In genomic region chr6:28333599-28334018, GRCh38 we compare ENCODE assay signal across 1 cellular context.
TF ChIP-seq lines count a peak whose summit lies in the region.

No MANE protein-coding gene starts in this region.

TF ChIP-seq in GM23338, 12 proteins besides CTCF, POLR2A, EP300 and RAD21 (continued from another document):
- no peak for TF ChIP-seq EZH2phosphoT487 (IDR thresholded peaks at IDR 0.05; ENCODE audit: unreplicated experiment)
- TF ChIP-seq NANOG (IDR thresholded peaks at IDR 0.05; ENCODE audit: borderline replicate concordance) = no peak
- no peak for TF ChIP-seq ZNF331 (CRISPR knock-in tag; IDR thresholded peaks at IDR 0.05; ENCODE audit: low read depth)
- TF ChIP-seq POLR2AphosphoS5 (IDR thresholded peaks at IDR 0.05; ENCODE audit: low read depth) = no peak
- TF ChIP-seq CREB1 (CRISPR knock-in tag; IDR thresholded peaks at IDR 0.05; ENCODE audit: low read depth) = no peak
- TF ChIP-seq ZNF114 (CRISPR knock-in tag; IDR thresholded peaks at IDR 0.05) = no peak
- TF ChIP-seq, protein P1, sequence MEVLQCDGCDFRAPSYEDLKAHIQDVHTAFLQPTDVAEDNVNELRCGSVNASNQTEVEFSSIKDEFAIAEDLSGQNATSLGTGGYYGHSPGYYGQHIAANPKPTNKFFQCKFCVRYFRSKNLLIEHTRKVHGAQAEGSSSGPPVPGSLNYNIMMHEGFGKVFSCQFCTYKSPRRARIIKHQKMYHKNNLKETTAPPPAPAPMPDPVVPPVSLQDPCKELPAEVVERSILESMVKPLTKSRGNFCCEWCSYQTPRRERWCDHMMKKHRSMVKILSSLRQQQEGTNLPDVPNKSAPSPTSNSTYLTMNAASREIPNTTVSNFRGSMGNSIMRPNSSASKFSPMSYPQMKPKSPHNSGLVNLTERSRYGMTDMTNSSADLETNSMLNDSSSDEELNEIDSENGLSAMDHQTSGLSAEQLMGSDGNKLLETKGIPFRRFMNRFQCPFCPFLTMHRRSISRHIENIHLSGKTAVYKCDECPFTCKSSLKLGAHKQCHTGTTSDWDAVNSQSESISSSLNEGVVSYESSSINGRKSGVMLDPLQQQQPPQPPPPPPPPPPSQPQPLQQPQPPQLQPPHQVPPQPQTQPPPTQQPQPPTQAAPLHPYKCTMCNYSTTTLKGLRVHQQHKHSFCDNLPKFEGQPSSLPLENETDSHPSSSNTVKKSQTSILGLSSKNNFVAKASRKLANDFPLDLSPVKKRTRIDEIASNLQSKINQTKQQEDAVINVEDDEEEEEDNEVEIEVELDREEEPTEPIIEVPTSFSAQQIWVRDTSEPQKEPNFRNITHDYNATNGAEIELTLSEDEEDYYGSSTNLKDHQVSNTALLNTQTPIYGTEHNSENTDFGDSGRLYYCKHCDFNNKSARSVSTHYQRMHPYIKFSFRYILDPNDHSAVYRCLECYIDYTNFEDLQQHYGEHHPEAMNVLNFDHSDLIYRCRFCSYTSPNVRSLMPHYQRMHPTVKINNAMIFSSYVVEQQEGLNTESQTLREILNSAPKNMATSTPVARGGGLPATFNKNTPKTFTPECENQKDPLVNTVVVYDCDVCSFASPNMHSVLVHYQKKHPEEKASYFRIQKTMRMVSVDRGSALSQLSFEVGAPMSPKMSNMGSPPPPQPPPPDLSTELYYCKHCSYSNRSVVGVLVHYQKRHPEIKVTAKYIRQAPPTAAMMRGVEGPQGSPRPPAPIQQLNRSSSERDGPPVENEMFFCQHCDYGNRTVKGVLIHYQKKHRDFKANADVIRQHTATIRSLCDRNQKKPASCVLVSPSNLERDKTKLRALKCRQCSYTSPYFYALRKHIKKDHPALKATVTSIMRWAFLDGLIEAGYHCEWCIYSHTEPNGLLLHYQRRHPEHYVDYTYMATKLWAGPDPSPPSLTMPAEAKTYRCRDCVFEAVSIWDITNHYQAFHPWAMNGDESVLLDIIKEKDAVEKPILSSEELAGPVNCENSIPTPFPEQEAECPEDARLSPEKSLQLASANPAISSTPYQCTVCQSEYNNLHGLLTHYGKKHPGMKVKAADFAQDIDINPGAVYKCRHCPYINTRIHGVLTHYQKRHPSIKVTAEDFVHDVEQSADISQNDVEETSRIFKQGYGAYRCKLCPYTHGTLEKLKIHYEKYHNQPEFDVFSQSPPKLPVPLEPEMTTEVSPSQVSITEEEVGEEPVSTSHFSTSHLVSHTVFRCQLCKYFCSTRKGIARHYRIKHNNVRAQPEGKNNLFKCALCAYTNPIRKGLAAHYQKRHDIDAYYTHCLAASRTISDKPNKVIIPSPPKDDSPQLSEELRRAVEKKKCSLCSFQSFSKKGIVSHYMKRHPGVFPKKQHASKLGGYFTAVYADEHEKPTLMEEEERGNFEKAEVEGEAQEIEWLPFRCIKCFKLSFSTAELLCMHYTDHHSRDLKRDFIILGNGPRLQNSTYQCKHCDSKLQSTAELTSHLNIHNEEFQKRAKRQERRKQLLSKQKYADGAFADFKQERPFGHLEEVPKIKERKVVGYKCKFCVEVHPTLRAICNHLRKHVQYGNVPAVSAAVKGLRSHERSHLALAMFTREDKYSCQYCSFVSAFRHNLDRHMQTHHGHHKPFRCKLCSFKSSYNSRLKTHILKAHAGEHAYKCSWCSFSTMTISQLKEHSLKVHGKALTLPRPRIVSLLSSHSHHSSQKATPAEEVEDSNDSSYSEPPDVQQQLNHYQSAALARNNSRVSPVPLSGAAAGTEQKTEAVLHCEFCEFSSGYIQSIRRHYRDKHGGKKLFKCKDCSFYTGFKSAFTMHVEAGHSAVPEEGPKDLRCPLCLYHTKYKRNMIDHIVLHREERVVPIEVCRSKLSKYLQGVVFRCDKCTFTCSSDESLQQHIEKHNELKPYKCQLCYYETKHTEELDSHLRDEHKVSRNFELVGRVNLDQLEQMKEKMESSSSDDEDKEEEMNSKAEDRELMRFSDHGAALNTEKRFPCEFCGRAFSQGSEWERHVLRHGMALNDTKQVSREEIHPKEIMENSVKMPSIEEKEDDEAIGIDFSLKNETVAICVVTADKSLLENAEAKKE (CRISPR knock-in tag; IDR thresholded peaks at IDR 0.05) = no peak
- no peak for TF ChIP-seq EZH2 (IDR thresholded peaks at IDR 0.05; ENCODE audit: low read depth, unreplicated experiment)
- TF ChIP-seq REST (IDR thresholded peaks at IDR 0.05; ENCODE audit: unreplicated experiment) = no peak
- TF ChIP-seq, protein P2, sequence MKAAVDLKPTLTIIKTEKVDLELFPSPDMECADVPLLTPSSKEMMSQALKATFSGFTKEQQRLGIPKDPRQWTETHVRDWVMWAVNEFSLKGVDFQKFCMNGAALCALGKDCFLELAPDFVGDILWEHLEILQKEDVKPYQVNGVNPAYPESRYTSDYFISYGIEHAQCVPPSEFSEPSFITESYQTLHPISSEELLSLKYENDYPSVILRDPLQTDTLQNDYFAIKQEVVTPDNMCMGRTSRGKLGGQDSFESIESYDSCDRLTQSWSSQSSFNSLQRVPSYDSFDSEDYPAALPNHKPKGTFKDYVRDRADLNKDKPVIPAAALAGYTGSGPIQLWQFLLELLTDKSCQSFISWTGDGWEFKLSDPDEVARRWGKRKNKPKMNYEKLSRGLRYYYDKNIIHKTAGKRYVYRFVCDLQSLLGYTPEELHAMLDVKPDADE (IDR thresholded peaks at IDR 0.05) = no peak
- TF ChIP-seq JUNB (IDR thresholded peaks at IDR 0.05; ENCODE audit: unreplicated experiment) = no peak
